In genomic region chr10:124644771-124645170, GRCh38 we compare ENCODE assay signal across 13 cellular contexts.
DNase-seq lines count a peak whose midpoint lies in the region; FAIRE-seq and TF ChIP-seq lines count a peak whose summit lies in the region.
"Had no signal": no experiment of that assay in that cellular context is flagged by ENCODE, and none has a peak within 500 bp of the region (broad histone marks: within the 10 kb centered on the region; RNA-seq: fewer than 3 reads in every experiment).

No MANE protein-coding gene starts in this region.

- no peak overlapping the region for H3K56ac ChIP-seq in H1 (replicated peaks; ENCODE audit: insufficient read length, low read depth, low read length)

- CTCF ChIA-PET in H1 (lab: Charles Lee; ENCODE audit: partially characterized antibody), result interaction anchor here (0.7 to 5.5 kb wide), 22 partner anchors 10 to 131 kb away, joined by 3 to 37 read pairs (median 4); no protein-coding TSS in a partner anchor

- FAIRE-seq in H1 (lab: Jason Lieb, UNC), result no peak
- FAIRE-seq: bronchial epithelial cell had no signal

- H3K4me1 ChIP-seq in DOHH2 (ENCODE audit: control insufficient read depth, low read length) (peaks cover 51% of the 10 kb centered on the region), OCI-LY1 (ENCODE audit: insufficient read depth, low read length, severe bottlenecking) (peaks cover 92% of the 10 kb centered on the region), H1 (replicated peaks in 1 of 4; ENCODE audit: control insufficient read depth in 3 of 4, insufficient read depth in 4 of 4, low read length in 3 of 4) (peaks cover 0 to 10% (median 4%) of the 10 kb centered on the region in 4 experiments; a peak in 5 of 7 replicates), spleen (peaks cover 79 to 100% (median 100%) of the 10 kb centered on the region in 6 donors)

- H3K27me3 ChIP-seq in DOHH2 (ENCODE audit: control insufficient read depth, low read length) (no peaks in the 10 kb centered on the region), OCI-LY1 (ENCODE audit: insufficient read depth, low read length) (no peaks in the 10 kb centered on the region), H1 (replicated peaks in 1 of 4; ENCODE audit: control insufficient read depth in 3 of 4, extremely low read depth in 1 of 4, insufficient read depth in 3 of 4, low read length in 3 of 4) (no peaks in the 10 kb centered on the region), spleen (replicated peaks in 1 of 7) (no peaks in the 10 kb centered on the region)
- H3K27me3 ChIP-seq: Peyer's patch had no signal

- no peak overlapping the region for H3K23ac ChIP-seq in H1 (ENCODE audit: insufficient read length)

- peaks cover 78% of the 10 kb centered on the region for H3K79me2 ChIP-seq in DOHH2 (ENCODE audit: control insufficient read depth, low read length)
- H3K79me2 ChIP-seq in OCI-LY1 (ENCODE audit: insufficient read depth, low read length), result peaks cover 4% of the 10 kb centered on the region; the same call in 1 of the 2 replicates
- no peaks in the 10 kb centered on the region for H3K79me2 ChIP-seq in H1 (ENCODE audit: control insufficient read depth in 1 of 2, insufficient read depth in 2 of 2, low read length in 2 of 2)

- no peak overlapping the region for H2BK120ac ChIP-seq in H1 (replicated peaks; ENCODE audit: low read depth, low read length)

- peak; percentile 65 to 78 for TF ChIP-seq RAD21 in H1 (IDR thresholded peaks at IDR 0.05 in 1 of 2, conservative IDR thresholded peaks at IDR 0.05 in 1 of 2; ENCODE audit: low read depth in 2 of 2, low read length in 2 of 2)

- H3K9me3 ChIP-seq in DOHH2 (ENCODE audit: control insufficient read depth, insufficient read depth, low read length) (no peaks in the 10 kb centered on the region), OCI-LY1 (ENCODE audit: low read length) (no peaks in the 10 kb centered on the region), H1 (ENCODE audit: insufficient read depth in 2 of 2, low read depth in 1 of 2, low read length in 1 of 2) (no peaks in the 10 kb centered on the region), spleen (no peaks in the 10 kb centered on the region)
- H3K9me3 ChIP-seq: Peyer's patch had no signal

- H3F3A ChIP-seq in DOHH2 (ENCODE audit: control insufficient read depth, insufficient read depth) (no peaks in the 10 kb centered on the region), OCI-LY1 (ENCODE audit: insufficient read depth, low read length) (no peaks in the 10 kb centered on the region)

- H3K18ac ChIP-seq in H1 (ENCODE audit: extremely low read depth, low read length), result no peak overlapping the region

- no peak overlapping the region for H4K91ac ChIP-seq in H1 (replicated peaks; ENCODE audit: insufficient read length, low read length)

- no peak overlapping the region for H2BK5ac ChIP-seq in H1 (ENCODE audit: low read depth, low read length)

- no peak overlapping the region for H2AK5ac ChIP-seq in H1 (ENCODE audit: low read depth, low read length)

- 0 out of 2 replicates have a peak, but pooled peaks cover 7% of the 10 kb centered on the region for H4K20me1 ChIP-seq in DOHH2 (ENCODE audit: control insufficient read depth, insufficient read depth, low read depth, low read length)
- H4K20me1 ChIP-seq in OCI-LY1 (ENCODE audit: insufficient read depth, low read length), result no peaks in the 10 kb centered on the region
- peaks cover 1 to 3% of the 10 kb centered on the region in 2 experiments for H4K20me1 ChIP-seq in H1 (replicated peaks in 1 of 2; ENCODE audit: control insufficient read depth in 1 of 2, insufficient read depth in 2 of 2, low read length in 2 of 2)

- H4K5ac ChIP-seq in H1 (ENCODE audit: insufficient read length, low read depth, low read length), result no peak overlapping the region

- no peak overlapping the region for H2BK20ac ChIP-seq in H1 (ENCODE audit: low read length)

- no peak for TF ChIP-seq EP300 in H1 (IDR thresholded peaks at IDR 0.05; ENCODE audit: borderline replicate concordance in 1 of 2, low read depth in 2 of 2, low read length in 2 of 2)

- H4K8ac ChIP-seq in H1 (ENCODE audit: extremely low read depth, insufficient read depth, low read length), result no peak overlapping the region

- no peak overlapping the region for H2BK15ac ChIP-seq in H1 (ENCODE audit: low read length)

- no peak overlapping the region for H2AFZ ChIP-seq in OCI-LY1 (ENCODE audit: low read length)
- H2AFZ ChIP-seq in H1 (ENCODE audit: low read length), result no peak overlapping the region

- H3K14ac ChIP-seq in H1 (ENCODE audit: insufficient read length), result no peak overlapping the region

- H3K27ac ChIP-seq in DOHH2 (ENCODE audit: low read depth, low read length) (no peak overlapping the region), OCI-LY1 (ENCODE audit: low read depth, low read length, poor library complexity, severe bottlenecking) (peak overlapping the region; percentile 32), H1 (ENCODE audit: low read depth, low read length) (no peak overlapping the region), spleen (peak overlapping the region; percentile 23 to 97 (median 90))

- no peak for TF ChIP-seq POLR2A in H1 (IDR thresholded peaks at IDR 0.05; ENCODE audit: control extremely low read depth in 1 of 2, low read depth in 2 of 2, low read length in 2 of 2)
- TF ChIP-seq POLR2A in spleen (IDR thresholded peaks at IDR 0.05), result no peak

- intact Hi-C loops in spleen (cut with DNase I; ENCODE audit: low total_unique reads), result loop anchor here (10.0 kb wide), 1 partner anchor 100 kb away; the partner anchor contains the start of gene FAM53B

- 0 out of 2 replicates have a peak, but pooled peaks cover 2% of the 10 kb centered on the region for H3K23me2 ChIP-seq in H1 (ENCODE audit: low read depth, low read length)

- H3K4me2 ChIP-seq in DOHH2 (ENCODE audit: low read length) (no peak overlapping the region), OCI-LY1 (ENCODE audit: low read length) (no peak overlapping the region), H1 (ENCODE audit: insufficient read depth in 1 of 2, low read depth in 2 of 2, low read length in 2 of 2) (no peak overlapping the region)

- H3K79me1 ChIP-seq in H1 (ENCODE audit: low read depth, low read length), result no peaks in the 10 kb centered on the region; the same call in 1 of the 2 replicates

- POLR2A ChIA-PET in H1 (lab: Charles Lee; ENCODE audit: partially characterized antibody), result interaction anchor here (0.8 kb wide), 1 partner anchor 96 kb away, joined by 3 read pairs; no protein-coding TSS in a partner anchor

- H3K9me2 ChIP-seq in DOHH2 (replicated peaks; ENCODE audit: control insufficient read depth, low read length), result no peaks in the 10 kb centered on the region
- no peaks in the 10 kb centered on the region for H3K9me2 ChIP-seq in OCI-LY1 (ENCODE audit: low read depth, low read length)

- peak; percentile 27 for TF ChIP-seq CTCF in DOHH2 (IDR thresholded peaks at IDR 0.05; ENCODE audit: low read depth, low read length, poor library complexity, severe bottlenecking)
- peak; percentile 46 for TF ChIP-seq CTCF in OCI-LY1 (IDR thresholded peaks at IDR 0.05; ENCODE audit: low read length)
- peak; percentile 52 to 91 (median 57) for TF ChIP-seq CTCF in H1 (IDR thresholded peaks at IDR 0.05; ENCODE audit: control extremely low read depth in 1 of 3, insufficient read depth in 1 of 3, low read depth in 1 of 3, low read length in 3 of 3)
- TF ChIP-seq CTCF in spleen (IDR thresholded peaks at IDR 0.05 in 8 of 11, conservative IDR thresholded peaks at IDR 0.05 in 3 of 11), result no peak

- H3K36me3 ChIP-seq in DOHH2 (ENCODE audit: control insufficient read depth, low read length), result peaks cover 18% of the 10 kb centered on the region
- H3K36me3 ChIP-seq in OCI-LY1 (ENCODE audit: insufficient read depth, low read length), result peaks cover 33% of the 10 kb centered on the region
- no peaks in the 10 kb centered on the region for H3K36me3 ChIP-seq in H1 (ENCODE audit: control insufficient read depth in 2 of 4, insufficient read depth in 4 of 4, low read length in 3 of 4)
- H3K36me3 ChIP-seq in spleen, result peaks cover 0 to 34% (median 5%) of the 10 kb centered on the region in 6 donors
- H3K36me3 ChIP-seq: Peyer's patch had no signal

- 90% methylated on average over 8 of the region's 8 CpGs; no CpG with 5 or more reads in 1 of the 2 experiments for WGBS in H1 (ENCODE audit: extremely low coverage in 1 of 2, insufficient coverage in 1 of 2, insufficient read length in 1 of 2, insufficient replicate concordance in 2 of 2, low coverage in 1 of 2, low lambda C conversion rate in 2 of 2, missing lambda C conversion rate in 1 of 2), 2 experiments
- WGBS in spleen, 5 donors, result 82 to 95% (median 89%) methylated on average over 7 to 8 of the region's 8 CpGs

- H3K9ac ChIP-seq in OCI-LY1 (ENCODE audit: low read length) (no peak overlapping the region), H1 (replicated peaks in 1 of 4; ENCODE audit: extremely low read depth in 1 of 4, low read depth in 3 of 4, low read length in 3 of 4) (no peak overlapping the region)

- DNase-seq in H1 (ENCODE audit: low read depth in 1 of 2, low spot score in 2 of 2) (no peak), spleen (peak; percentile 82), OCI-M1 (lab: John Stamatoyannopoulos, UW) (no peak), ecto neural progenitor cell (ENCODE audit: low spot score) (no peak)
- DNase-seq in activated CD8-positive, alpha-beta memory T cell treated with anti-CD3 and anti-CD28 coated beads, Interleukin-2, amount 50 U/mL, for 4 hours, result no peak
- DNase-seq: foreskin melanocyte, NCI-H1930, NCI-H510A treated with DMSO at 0.1 percent for 48 hours, Peyer's patch, SW 1271 had no signal

- H3K4me3 ChIP-seq in DOHH2 (ENCODE audit: low read length), result no peak overlapping the region
- no peak overlapping the region for H3K4me3 ChIP-seq in OCI-LY1 (ENCODE audit: low read depth, low read length, poor library complexity, severe bottlenecking)
- no peak overlapping the region for H3K4me3 ChIP-seq in H1 (ENCODE audit: extremely low read depth in 1 of 4, insufficient read depth in 2 of 4, low read depth in 3 of 4, low read length in 4 of 4)
- no peak overlapping the region for H3K4me3 ChIP-seq in spleen
- H3K4me3 ChIP-seq: Peyer's patch had no signal

- no peak overlapping the region for H3K4ac ChIP-seq in H1 (replicated peaks; ENCODE audit: insufficient read length, low read depth, low read length)

- no peak overlapping the region for H2BK12ac ChIP-seq in H1 (ENCODE audit: low read depth, low read length)

TF ChIP-seq in H1, 55 proteins besides CTCF, POLR2A, EP300 and RAD21 (continues in another document):
- TF ChIP-seq KDM4A (IDR thresholded peaks at IDR 0.05; ENCODE audit: low read depth, low read length, severe bottlenecking) (no peak), ASH2L (IDR thresholded peaks at IDR 0.05; ENCODE audit: low read length) (no peak), TCF12 (IDR thresholded peaks at IDR 0.05; ENCODE audit: low read depth, low read length) (no peak), E2F6 (IDR thresholded peaks at IDR 0.05) (no peak), RNF2 (IDR thresholded peaks at IDR 0.05; ENCODE audit: borderline replicate concordance, low read depth, low read length, missing control alignments, poor library complexity, severe bottlenecking) (no peak), YY1 (IDR thresholded peaks at IDR 0.05; ENCODE audit: low read depth, low read length) (no peak)

Comparison
In these comparisons a context has a peak if more than half of its experiments do, and no peak if none do; other contexts are left out.
1. H3K27ac ChIP-seq: peak in OCI-LY1 (single experiment) and spleen (8 of 8); none in DOHH2 (single experiment) and H1 (single experiment).
2. CTCF ChIP-seq: peak in DOHH2 (single experiment), OCI-LY1 (single experiment) and H1 (3 of 3); none in spleen (0 of 11).